Comparison of ENCODE assay signal across 1 cellular context in the genomic region with DNA sequence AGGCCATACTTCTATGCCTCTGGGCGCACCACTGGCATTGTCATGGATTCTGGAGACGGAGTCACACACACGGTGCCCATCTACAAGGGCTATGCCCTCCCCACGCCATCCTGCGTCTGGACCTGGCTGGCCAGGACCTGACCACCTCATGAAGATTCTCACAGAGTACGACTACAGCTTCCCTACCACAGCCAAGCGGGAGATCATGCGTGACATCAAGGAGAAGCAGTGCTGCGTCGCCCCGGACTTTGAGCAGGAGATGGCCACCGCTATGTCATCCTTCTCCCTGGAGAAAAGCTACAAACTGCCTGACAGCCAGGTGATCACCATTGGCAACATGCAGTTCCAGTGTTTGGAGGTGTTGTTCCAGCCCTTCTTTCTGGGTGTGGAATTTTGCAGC.
TF ChIP-seq lines count a peak whose summit lies in the region.

No MANE protein-coding gene starts in this region.

TF ChIP-seq in HepG2, 621 proteins besides CTCF, POLR2A, EP300 and RAD21:
- no peak for TF ChIP-seq ZNF441 (CRISPR knock-in tag; IDR thresholded peaks at IDR 0.05; ENCODE audit: borderline replicate concordance)
- TF ChIP-seq AGO2 (optimal IDR thresholded peaks at IDR 0.05; ENCODE audit: low read depth, low read length) = peak; percentile 63
- no peak for TF ChIP-seq HNRNPL (IDR thresholded peaks at IDR 0.05; ENCODE audit: low read depth, low read length)
- no peak for TF ChIP-seq PITX1 (CRISPR knock-in tag; IDR thresholded peaks at IDR 0.05)
- TF ChIP-seq ZNF33A (CRISPR knock-in tag; IDR thresholded peaks at IDR 0.05; ENCODE audit: borderline replicate concordance) = no peak
- TF ChIP-seq TMF1 (CRISPR knock-in tag; IDR thresholded peaks at IDR 0.05; ENCODE audit: low read depth) = no peak
- no peak for TF ChIP-seq NFYC (CRISPR knock-in tag; IDR thresholded peaks at IDR 0.05)
- TF ChIP-seq, protein P1, sequence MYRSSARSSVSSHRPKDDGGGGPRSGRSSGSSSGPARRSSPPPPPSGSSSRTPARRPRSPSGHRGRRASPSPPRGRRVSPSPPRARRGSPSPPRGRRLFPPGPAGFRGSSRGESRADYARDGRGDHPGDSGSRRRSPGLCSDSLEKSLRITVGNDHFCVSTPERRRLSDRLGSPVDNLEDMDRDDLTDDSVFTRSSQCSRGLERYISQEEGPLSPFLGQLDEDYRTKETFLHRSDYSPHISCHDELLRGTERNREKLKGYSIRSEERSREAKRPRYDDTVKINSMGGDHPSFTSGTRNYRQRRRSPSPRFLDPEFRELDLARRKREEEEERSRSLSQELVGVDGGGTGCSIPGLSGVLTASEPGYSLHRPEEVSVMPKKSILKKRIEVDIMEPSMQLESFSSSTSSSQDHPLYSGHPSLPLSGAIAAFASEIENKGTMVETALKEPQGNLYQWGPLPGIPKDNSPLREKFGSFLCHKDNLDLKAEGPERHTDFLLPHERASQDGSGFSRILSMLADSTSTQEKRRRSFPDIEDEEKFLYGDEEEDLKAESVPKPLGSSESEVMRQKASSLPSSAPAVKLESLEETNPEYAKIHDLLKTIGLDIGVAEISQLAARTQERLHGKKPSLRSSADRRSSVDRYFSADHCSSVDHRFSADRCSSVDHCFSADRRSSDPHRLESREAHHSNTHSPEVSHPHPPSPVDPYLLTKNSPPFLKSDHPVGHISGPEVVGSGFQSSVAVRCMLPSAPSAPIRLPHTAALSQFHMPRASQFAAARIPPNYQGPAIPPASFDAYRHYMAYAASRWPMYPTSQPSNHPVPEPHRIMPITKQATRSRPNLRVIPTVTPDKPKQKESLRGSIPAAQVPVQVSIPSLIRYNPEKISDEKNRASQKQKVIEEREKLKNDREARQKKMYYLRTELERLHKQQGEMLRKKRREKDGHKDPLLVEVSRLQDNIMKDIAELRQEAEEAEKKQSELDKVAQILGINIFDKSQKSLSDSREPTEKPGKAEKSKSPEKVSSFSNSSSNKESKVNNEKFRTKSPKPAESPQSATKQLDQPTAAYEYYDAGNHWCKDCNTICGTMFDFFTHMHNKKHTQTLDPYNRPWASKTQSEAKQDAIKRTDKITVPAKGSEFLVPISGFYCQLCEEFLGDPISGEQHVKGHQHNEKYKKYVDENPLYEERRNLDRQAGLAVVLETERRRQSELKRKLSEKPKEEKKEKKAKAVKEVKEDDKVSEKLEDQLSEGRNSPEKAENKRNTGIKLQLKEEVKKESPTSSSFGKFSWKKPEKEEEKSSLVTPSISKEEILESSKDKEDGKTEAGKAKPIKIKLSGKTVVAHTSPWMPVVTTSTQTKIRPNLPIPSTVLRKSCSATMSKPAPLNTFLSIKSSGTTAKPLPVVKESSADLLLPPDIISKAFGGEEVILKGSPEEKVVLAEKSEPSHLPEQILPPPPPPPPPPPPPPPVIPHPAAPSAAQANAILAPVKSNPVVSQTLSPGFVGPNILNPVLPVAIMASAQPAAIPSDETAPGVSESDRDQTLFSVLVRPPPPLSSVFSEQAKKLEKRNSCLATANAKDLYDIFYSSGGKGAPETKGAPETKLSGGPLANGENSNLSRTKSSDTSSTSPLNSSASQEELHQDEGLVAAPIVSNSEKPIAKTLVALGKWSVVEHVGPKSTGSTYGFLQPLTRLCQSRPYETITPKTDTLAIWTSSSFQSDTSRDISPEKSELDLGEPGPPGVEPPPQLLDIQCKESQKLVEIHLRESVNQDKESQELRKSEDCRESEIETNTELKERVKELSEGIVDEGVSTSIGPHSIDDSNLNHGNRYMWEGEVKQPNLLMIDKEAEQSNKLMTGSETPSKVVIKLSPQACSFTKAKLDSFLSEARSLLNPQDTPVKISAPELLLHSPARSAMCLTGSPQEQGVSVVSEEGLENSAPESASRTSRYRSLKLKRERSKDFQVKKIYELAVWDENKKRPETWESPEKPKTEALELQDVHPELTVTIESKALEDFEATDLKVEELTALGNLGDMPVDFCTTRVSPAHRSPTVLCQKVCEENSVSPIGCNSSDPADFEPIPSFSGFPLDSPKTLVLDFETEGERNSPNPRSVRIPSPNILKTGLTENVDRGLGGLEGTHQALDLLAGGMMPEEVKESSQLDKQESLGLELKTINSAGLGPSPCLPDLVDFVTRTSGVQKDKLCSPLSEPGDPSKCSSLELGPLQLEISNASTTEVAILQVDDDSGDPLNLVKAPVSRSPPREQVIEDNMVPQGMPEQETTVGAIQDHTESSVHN (CRISPR knock-in tag; IDR thresholded peaks at IDR 0.05) = 0 out of 2 replicates have a peak, but pooled peaks have one; percentile 41
TF ChIP-seq in HepG2: peak in this region for 2.
